Comparison of ENCODE assay signal across 11 cellular contexts in genomic region chr12:78865297-78865955, GRCh38. TPM values are rescaled to one million over a fixed set of nuclear protein-coding genes. Genes with fewer than 3 reads are reported as not detected.
DNase-seq lines count a peak whose midpoint lies in the region; ATAC-seq, FAIRE-seq and TF ChIP-seq lines count a peak whose summit lies in the region.
"Had no signal": no experiment of that assay in that cellular context is flagged by ENCODE, and none has a peak within 500 bp of the region (broad histone marks: within the 10 kb centered on the region; RNA-seq: fewer than 3 reads in every experiment).

No MANE protein-coding gene starts in this region.

- H3K23ac ChIP-seq in mesenchymal stem cell (ENCODE audit: low read length in 2 of 2), result no peak overlapping the region

- H3K4me2 ChIP-seq in mesenchymal stem cell (ENCODE audit: low read length, poor library complexity, severe bottlenecking), result peak overlapping the region; percentile 88

- H4K8ac ChIP-seq in mesenchymal stem cell (ENCODE audit: low read length), result no peak overlapping the region

- POLR2A ChIA-PET in AG04449 (lab: Yijun Ruan, JAX), result no interaction called here

- no peak for ATAC-seq in GM21447 (IDR thresholded peaks at IDR 0.05; ENCODE audit: unreplicated experiment)

- H3K27me3 ChIP-seq in HUES48 (ENCODE audit: control insufficient read depth, insufficient read depth, low read length) (no peaks in the 10 kb centered on the region), brain microvascular endothelial cell (replicated peaks) (no peaks in the 10 kb centered on the region), mesenchymal stem cell (ENCODE audit: control insufficient read depth in 1 of 2, insufficient read depth in 1 of 2, low read length in 2 of 2) (peaks cover 0 to 38% of the 10 kb centered on the region in 2 experiments), transverse colon (peaks cover 46% of the 10 kb centered on the region)

- no peak for TF ChIP-seq CTCF in AG04449 (IDR thresholded peaks at IDR 0.05; ENCODE audit: insufficient read depth, low read length, missing control alignments)
- TF ChIP-seq CTCF in brain microvascular endothelial cell (IDR thresholded peaks at IDR 0.05; ENCODE audit: low read depth, low read length, missing control alignments), result no peak
- no peak for TF ChIP-seq CTCF in transverse colon (IDR thresholded peaks at IDR 0.05)

- peaks cover 6% of the 10 kb centered on the region for H3K79me1 ChIP-seq in mesenchymal stem cell (replicated peaks; ENCODE audit: low read length, poor library complexity, severe bottlenecking)

- peak overlapping the region; percentile 54 for H3K27ac ChIP-seq in HUES48 (ENCODE audit: low read depth, low read length)
- no peak overlapping the region for H3K27ac ChIP-seq in brain microvascular endothelial cell
- no peak overlapping the region for H3K27ac ChIP-seq in mesenchymal stem cell (ENCODE audit: low read length, poor library complexity, severe bottlenecking)
- no peak overlapping the region for H3K27ac ChIP-seq in transverse colon
- H3K27ac ChIP-seq: parathyroid adenoma had no signal

- H3K14ac ChIP-seq in mesenchymal stem cell (ENCODE audit: low read length in 2 of 2), result no peak overlapping the region

- TF ChIP-seq POLR2A in transverse colon (IDR thresholded peaks at IDR 0.05), result no peak

- TF ChIP-seq EP300 in transverse colon (IDR thresholded peaks at IDR 0.05; ENCODE audit: low read depth), result no peak

- H2BK5ac ChIP-seq in mesenchymal stem cell (ENCODE audit: low read depth, low read length, poor library complexity, severe bottlenecking), result no peak overlapping the region

- in situ Hi-C loops in brain microvascular endothelial cell (cut with HindIII; ENCODE audit: low pct_ligation_motif_present, low sequenced_read_pairs), result no loop called here
- in situ Hi-C loops in transverse colon (cut with MboI; ENCODE audit: low pct_ligation_motif_present in 1 of 4, low pct_unique_long_range_greater_than_20kb in 1 of 4, low sequenced_read_pairs in 3 of 4), result no loop called here

- CTCF ChIA-PET in AG04449 (lab: Yijun Ruan, JAX), result no interaction called here

- H2BK15ac ChIP-seq in mesenchymal stem cell (ENCODE audit: low read depth, poor library complexity, severe bottlenecking), result no peak overlapping the region

- H2AFZ ChIP-seq in mesenchymal stem cell (ENCODE audit: low read depth, low read length), result no peak overlapping the region

- intact Hi-C loops in transverse colon (cut with DNase I; ENCODE audit: low total_unique reads), result no loop called here

- H3K9me3 ChIP-seq in HUES48 (ENCODE audit: control insufficient read depth, insufficient read depth, low read length) (no peaks in the 10 kb centered on the region), mesenchymal stem cell (ENCODE audit: control insufficient read depth, low read length) (no peaks in the 10 kb centered on the region), transverse colon (no peaks in the 10 kb centered on the region)

- no peak for DNase-seq in AG04449 (ENCODE audit: low read depth, low spot score)
- DNase-seq in brain microvascular endothelial cell, result no peak
- no peak for DNase-seq in mesenchymal stem cell
- no peak for DNase-seq in ecto neural progenitor cell (ENCODE audit: low spot score)
- no peak for DNase-seq in transverse colon
- no peak for DNase-seq in HTR-8/SVneo (ENCODE audit: insufficient read length, low spot score)
- DNase-seq: GDM1 had no signal

- no peaks in the 10 kb centered on the region for H3K36me3 ChIP-seq in HUES48 (ENCODE audit: control insufficient read depth, insufficient read depth, low read length)
- H3K36me3 ChIP-seq in brain microvascular endothelial cell (replicated peaks), result no peaks in the 10 kb centered on the region
- no peaks in the 10 kb centered on the region for H3K36me3 ChIP-seq in mesenchymal stem cell (ENCODE audit: control insufficient read depth in 1 of 2, insufficient read depth in 2 of 2, low read depth in 1 of 2, low read length in 2 of 2)
- H3K36me3 ChIP-seq in transverse colon, result no peaks in the 10 kb centered on the region

- no peak overlapping the region for H3K18ac ChIP-seq in mesenchymal stem cell (ENCODE audit: low read depth in 1 of 2, low read length in 2 of 2)

- H2BK12ac ChIP-seq in mesenchymal stem cell (ENCODE audit: low read length in 2 of 2), result no peak overlapping the region

- H3K4me1 ChIP-seq in HUES48 (ENCODE audit: control insufficient read depth, insufficient read depth, low read length), result peaks cover 28% of the 10 kb centered on the region
- peaks cover 5% of the 10 kb centered on the region for H3K4me1 ChIP-seq in mesenchymal stem cell (ENCODE audit: control insufficient read depth, insufficient read depth, low read depth, low read length)
- peaks cover 3 to 21% (median 9%) of the 10 kb centered on the region in 4 donors for H3K4me1 ChIP-seq in transverse colon
- H3K4me1 ChIP-seq: parathyroid adenoma had no signal

- H3K4me3 ChIP-seq in AG04449 (ENCODE audit: low read depth, low read length), result peak overlapping the region; percentile 61
- H3K4me3 ChIP-seq in HUES48 (ENCODE audit: low read depth, low read length), result peak overlapping the region; percentile 95
- H3K4me3 ChIP-seq in brain microvascular endothelial cell (ENCODE audit: low read depth, low read length), result peak overlapping the region; percentile 85
- peak overlapping the region; percentile 68 to 84 for H3K4me3 ChIP-seq in mesenchymal stem cell (ENCODE audit: insufficient read depth in 1 of 2, low read depth in 1 of 2, low read length in 2 of 2)
- peak overlapping the region in 1 of 4 donors; percentile 42 for H3K4me3 ChIP-seq in transverse colon

- H2AK5ac ChIP-seq in mesenchymal stem cell (ENCODE audit: low read length, severe bottlenecking), result no peak overlapping the region

- H3K4ac ChIP-seq in mesenchymal stem cell (ENCODE audit: low read depth in 1 of 2, low read length in 2 of 2), result no peak overlapping the region

- peak overlapping the region; percentile 45 for H3K9ac ChIP-seq in HUES48 (ENCODE audit: low read depth, low read length)
- no peak overlapping the region for H3K9ac ChIP-seq in mesenchymal stem cell (ENCODE audit: low read length)
- H3K9ac ChIP-seq: parathyroid adenoma had no signal

- FAIRE-seq in HTR-8/SVneo (lab: Jason Lieb, UNC), result no peak

- WGBS in mesenchymal stem cell, result 14% methylated on average over 5 of the region's 11 CpGs
- WGBS in transverse colon (ENCODE audit: low coverage in 1 of 2), 2 donors, result 12 to 32% methylated on average over 10 to 11 of the region's 11 CpGs

- no peak overlapping the region for H2BK120ac ChIP-seq in mesenchymal stem cell (ENCODE audit: low read depth, low read length)

- H4K91ac ChIP-seq in mesenchymal stem cell (ENCODE audit: low read length), result no peak overlapping the region

RNA-seq across cellular contexts. Expression of gene SYT1, which starts 0.9 kb away (rescaled TPM):
- 6.2 TPM for polyA plus RNA-seq in mesenchymal stem cell (2013, experiment 1 of 2)
- 5.9 TPM for polyA plus RNA-seq in mesenchymal stem cell (2013, experiment 2 of 2)
- total RNA-seq in transverse colon, result 1 to 10 TPM in 3 of 4 donors, under 1 TPM in 1; 0.60 to 4.9 (median 2.1) TPM
- total RNA-seq: activated CD8-positive, alpha-beta memory T cell treated with anti-CD3 and anti-CD28 coated beads for 36 hours had no signal
